In genomic region chr15:43329960-43330779, GRCh38 we compare ENCODE assay signal across 8 cellular contexts. TPM values are rescaled to one million over a fixed set of nuclear protein-coding genes. Genes with fewer than 3 reads are reported as not detected.
DNase-seq lines count a peak whose midpoint lies in the region; ATAC-seq, FAIRE-seq and TF ChIP-seq lines count a peak whose summit lies in the region.

Gene LCMT2, minus strand, starts transcription at chr15:43330573. Its CDS starts 84 bp downstream, at chr15:43330489.

- H3K27me3 ChIP-seq in pancreas = no peaks in the 10 kb centered on the region
- no peaks in the 10 kb centered on the region for H3K27me3 ChIP-seq in tibial artery

- peaks cover 41% of the 10 kb centered on the region for H3K36me3 Mint-ChIP-seq in activated naive CD8-positive, alpha-beta T cell treated with anti-CD3 and anti-CD28 coated beads, Interleukin-2, amount 50 U/mL, for 24 hours (ENCODE audit: low read depth)

- peak within 1 kb of the TSS; percentile 91 for H3K4me3 Mint-ChIP-seq in activated naive CD8-positive, alpha-beta T cell treated with anti-CD3 and anti-CD28 coated beads, Interleukin-2, amount 50 U/mL, for 24 hours

- peak within 1 kb of the TSS; percentile 96 for H3K27ac Mint-ChIP-seq in activated naive CD8-positive, alpha-beta T cell treated with anti-CD3 and anti-CD28 coated beads, Interleukin-2, amount 50 U/mL, for 24 hours

- 0% methylated on average over 86 of the region's 86 CpGs for WGBS in pancreas, 2 donors

- H3K27ac ChIP-seq in pancreas (peak within 1 kb of the TSS; percentile 84 to 94 (median 91)), tibial artery (peak within 1 kb of the TSS; percentile 89 to 93)

- H3K36me3 ChIP-seq in pancreas (no peaks in the 10 kb centered on the region), tibial artery (peaks cover 0 to 12% (median 3%) of the 10 kb centered on the region in 3 donors)

- H3K9me3 ChIP-seq in pancreas (no peaks in the 10 kb centered on the region), tibial artery (no peaks in the 10 kb centered on the region)

- ATAC-seq in HG02759 (IDR thresholded peaks at IDR 0.05; ENCODE audit: unreplicated experiment) = peak; percentile 92
- ATAC-seq in activated naive CD8-positive, alpha-beta T cell treated with anti-CD3 and anti-CD28 coated beads, Interleukin-2, amount 50 U/mL, for 24 hours = peak; percentile 94
- ATAC-seq in Right ventricle myocardium superior (ENCODE audit: poor library complexity) = peak; percentile 97
- ATAC-seq in pancreas = peak; percentile 96 to 98 (median 97)

- H3K27me3 Mint-ChIP-seq in activated naive CD8-positive, alpha-beta T cell treated with anti-CD3 and anti-CD28 coated beads, Interleukin-2, amount 50 U/mL, for 24 hours = no peaks in the 10 kb centered on the region

- intact Hi-C loops in Right ventricle myocardium superior (cut with DNase I) (no loop called here), pancreas (cut with DNase I) (no loop called here), tibial artery (cut with DNase I; ENCODE audit: low total_unique reads) (no loop called here)

- H3K4me1 Mint-ChIP-seq in activated naive CD8-positive, alpha-beta T cell treated with anti-CD3 and anti-CD28 coated beads, Interleukin-2, amount 50 U/mL, for 24 hours = peaks cover 34% of the 10 kb centered on the region

- no peak for FAIRE-seq in pancreas (lab: Jason Lieb, UNC)

- no peaks in the 10 kb centered on the region for H3K9me3 Mint-ChIP-seq in activated naive CD8-positive, alpha-beta T cell treated with anti-CD3 and anti-CD28 coated beads, Interleukin-2, amount 50 U/mL, for 24 hours

- peak within 1 kb of the TSS; percentile 65 for H3K4me3 ChIP-seq in GM12864 (ENCODE audit: low read depth, low read length)
- H3K4me3 ChIP-seq in pancreas = peak within 1 kb of the TSS; percentile 39 to 90 (median 67)
- peak within 1 kb of the TSS; percentile 76 to 87 for H3K4me3 ChIP-seq in tibial artery

- TF ChIP-seq CTCF in GM12864 (IDR thresholded peaks at IDR 0.05; ENCODE audit: low read depth, low read length, missing control alignments) (no peak), pancreas (IDR thresholded peaks at IDR 0.05) (no peak), tibial artery (IDR thresholded peaks at IDR 0.05) (peak in 1 of 2 experiments; percentile 18)

- DNase-seq in GM12864 (ENCODE audit: low read depth) (peak; percentile 90), NCI-H1436 (lab: John Stamatoyannopoulos, UW) (peak; percentile 85), T follicular helper cell (ENCODE audit: low read depth) (peak; percentile 86), Right ventricle myocardium superior (peak; percentile 95), pancreas (peak; percentile 86 to 94 (median 90)), tibial artery (peak; percentile 90 to 95)
- peak; percentile 90 for DNase-seq in activated naive CD8-positive, alpha-beta T cell treated with anti-CD3 and anti-CD28 coated beads, Interleukin-2, amount 50 U/mL, for 24 hours

- H3K4me1 ChIP-seq in pancreas = peaks cover 0 to 15% (median 13%) of the 10 kb centered on the region in 3 donors
- H3K4me1 ChIP-seq in tibial artery = peaks cover 11 to 19% (median 18%) of the 10 kb centered on the region in 4 donors

RNA-seq across cellular contexts. Expression of gene LCMT2, which starts in this region (rescaled TPM):
- total RNA-seq in Right ventricle myocardium superior (4.8 TPM), pancreas (1 to 10 TPM; 1.9 to 5.0 (median 3.9) TPM)
- 1 to 10 TPM; 1.7 to 4.4 TPM for polyA plus RNA-seq in pancreas

Comparison
In these comparisons a context has a peak if more than half of its experiments do, and no peak if none do; other contexts are left out.
1. Peak in every context shown above with its lines: DNase-seq, ATAC-seq, H3K4me3 ChIP-seq and H3K27ac ChIP-seq.